In genomic region chr22:17795661-17796548, GRCh38 we compare ENCODE assay signal across 23 cellular contexts. TPM values are rescaled to one million over a fixed set of nuclear protein-coding genes. Genes with fewer than 3 reads are reported as not detected.
DNase-seq lines count a peak whose midpoint lies in the region; ATAC-seq and TF ChIP-seq lines count a peak whose summit lies in the region.
"Had no signal": no experiment of that assay in that cellular context is flagged by ENCODE, and none has a peak within 500 bp of the region (broad histone marks: within the 10 kb centered on the region; RNA-seq: fewer than 3 reads in every experiment).

No MANE protein-coding gene starts in this region.

- H3K36me3 Mint-ChIP-seq in stimulated activated naive CD8-positive, alpha-beta T cell treated with anti-CD3 and anti-CD28 coated beads, Interleukin-15, Interleukin-2, amounts not matched to agents 100 ng/mL and 50 ng/mL, for 24 hours (ENCODE audit: low read depth) = peaks cover 8% of the 10 kb centered on the region
- H3K36me3 Mint-ChIP-seq in central memory CD8-positive, alpha-beta T cell (ENCODE audit: insufficient read depth) = peaks cover 13% of the 10 kb centered on the region
- H3K36me3 Mint-ChIP-seq in naive thymus-derived CD8-positive, alpha-beta T cell = peaks cover 0 to 2% (median 0%) of the 10 kb centered on the region in 3 donors

- H3K9me3 ChIP-seq in WERI-Rb-1 (ENCODE audit: severe bottlenecking) = no peaks in the 10 kb centered on the region
- H3K9me3 ChIP-seq: gastrocnemius medialis, SJSA1, upper lobe of left lung had no signal

- ATAC-seq in stimulated activated naive CD8-positive, alpha-beta T cell treated with anti-CD3 and anti-CD28 coated beads, Interleukin-15, amount 100 ng/mL, for 72 hours = no peak
- no peak for ATAC-seq in central memory CD8-positive, alpha-beta T cell (replicated peaks; ENCODE audit: extremely low read depth, poor library complexity, severe bottlenecking)
- ATAC-seq in naive thymus-derived CD8-positive, alpha-beta T cell = no peak
- no peak for ATAC-seq in GM18909 (IDR thresholded peaks at IDR 0.05; ENCODE audit: poor library complexity, unreplicated experiment)
- ATAC-seq: gastrocnemius medialis; left colon; sciatic nerve; stimulated activated naive CD8-positive, alpha-beta T cell treated with anti-CD3 and anti-CD28 coated beads, Interleukin-15, Interleukin-2, amounts not matched to agents 100 U/mL and 50 U/mL, for 24 hours had no signal

- peak overlapping the region; percentile 88 for H3K27ac Mint-ChIP-seq in stimulated activated naive CD8-positive, alpha-beta T cell treated with anti-CD3 and anti-CD28 coated beads, Interleukin-15, Interleukin-2, amounts not matched to agents 100 ng/mL and 50 ng/mL, for 24 hours
- no peak overlapping the region for H3K27ac Mint-ChIP-seq in stimulated activated naive CD8-positive, alpha-beta T cell treated with anti-CD3 and anti-CD28 coated beads, Interleukin-15, amount 100 ng/mL, for 72 hours
- H3K27ac Mint-ChIP-seq in central memory CD8-positive, alpha-beta T cell (ENCODE audit: low read depth) = peak overlapping the region; percentile 20
- peak overlapping the region in 3 of 10 donors; percentile 47 to 69 (median 63) for H3K27ac Mint-ChIP-seq in naive thymus-derived CD8-positive, alpha-beta T cell
- H3K27ac Mint-ChIP-seq: activated T-helper 2 cell treated with anti-CD3 and anti-CD28 coated beads, Interferon-gamma antibody, Interleukin-2, Interleukin-4, amounts not matched to agents 10 μg/mL and 5 μg/mL and 100 μg/mL, durations not matched to agents 14 hours and 24 hours and 36 hours; T-helper 2 cell treated with Interferon-gamma antibody and Interleukin-4, amounts not matched to agents 5 μg/mL and 100 μg/mL, for 36 hours had no signal

- peaks cover 20% of the 10 kb centered on the region for H3K4me1 Mint-ChIP-seq in stimulated activated naive CD8-positive, alpha-beta T cell treated with anti-CD3 and anti-CD28 coated beads, Interleukin-15, Interleukin-2, amounts not matched to agents 100 ng/mL and 50 ng/mL, for 24 hours (ENCODE audit: low read depth)
- peaks cover 11% of the 10 kb centered on the region for H3K4me1 Mint-ChIP-seq in stimulated activated naive CD8-positive, alpha-beta T cell treated with anti-CD3 and anti-CD28 coated beads, Interleukin-15, amount 100 ng/mL, for 72 hours
- H3K4me1 Mint-ChIP-seq in central memory CD8-positive, alpha-beta T cell = no peaks in the 10 kb centered on the region
- peaks cover 0 to 37% (median 5%) of the 10 kb centered on the region in 4 donors for H3K4me1 Mint-ChIP-seq in naive thymus-derived CD8-positive, alpha-beta T cell

- TF ChIP-seq CTCF in GM20000 (IDR thresholded peaks at IDR 0.05; ENCODE audit: extremely low read depth, missing control alignments) (no peak), WERI-Rb-1 (IDR thresholded peaks at IDR 0.05; ENCODE audit: low read depth, low read length) (no peak)

- H3K4me3 ChIP-seq in WERI-Rb-1 (ENCODE audit: low read depth, low read length) = no peak overlapping the region
- H3K4me3 ChIP-seq: gastrocnemius medialis, PC-9, SJSA1, upper lobe of left lung had no signal

- H3K27ac ChIP-seq in WERI-Rb-1 = no peak overlapping the region
- H3K27ac ChIP-seq: gastrocnemius medialis, PC-9, SJSA1, upper lobe of left lung had no signal

- H3K36me3 ChIP-seq in WERI-Rb-1 = no peaks in the 10 kb centered on the region

- POLR2A ChIA-PET in naive thymus-derived CD8-positive, alpha-beta T cell (lab: Charles Lee) = no interaction called here

- H3K9me3 Mint-ChIP-seq in stimulated activated naive CD8-positive, alpha-beta T cell treated with anti-CD3 and anti-CD28 coated beads, Interleukin-15, Interleukin-2, amounts not matched to agents 100 ng/mL and 50 ng/mL, for 24 hours = no peaks in the 10 kb centered on the region
- H3K9me3 Mint-ChIP-seq in stimulated activated naive CD8-positive, alpha-beta T cell treated with anti-CD3 and anti-CD28 coated beads, Interleukin-15, amount 100 ng/mL, for 72 hours = no peaks in the 10 kb centered on the region
- no peaks in the 10 kb centered on the region for H3K9me3 Mint-ChIP-seq in central memory CD8-positive, alpha-beta T cell
- H3K9me3 Mint-ChIP-seq in naive thymus-derived CD8-positive, alpha-beta T cell = no peaks in the 10 kb centered on the region
- H3K9me3 Mint-ChIP-seq: activated T-helper 2 cell treated with anti-CD3 and anti-CD28 coated beads, Interferon-gamma antibody, Interleukin-2, Interleukin-4, amounts not matched to agents 10 μg/mL and 5 μg/mL and 100 μg/mL, durations not matched to agents 14 hours and 24 hours and 36 hours; CD4-positive, alpha-beta memory T cell; T-helper 2 cell treated with Interferon-gamma antibody and Interleukin-4, amounts not matched to agents 5 μg/mL and 100 μg/mL, for 36 hours had no signal

- H3K27me3 Mint-ChIP-seq in stimulated activated naive CD8-positive, alpha-beta T cell treated with anti-CD3 and anti-CD28 coated beads, Interleukin-15, Interleukin-2, amounts not matched to agents 100 ng/mL and 50 ng/mL, for 24 hours = no peaks in the 10 kb centered on the region
- no peaks in the 10 kb centered on the region for H3K27me3 Mint-ChIP-seq in stimulated activated naive CD8-positive, alpha-beta T cell treated with anti-CD3 and anti-CD28 coated beads, Interleukin-15, amount 100 ng/mL, for 72 hours
- H3K27me3 Mint-ChIP-seq in central memory CD8-positive, alpha-beta T cell = no peaks in the 10 kb centered on the region
- H3K27me3 Mint-ChIP-seq in naive thymus-derived CD8-positive, alpha-beta T cell = no peaks in the 10 kb centered on the region
- H3K27me3 Mint-ChIP-seq: CD4-positive, alpha-beta memory T cell had no signal

- no peak for DNase-seq in stimulated activated naive CD8-positive, alpha-beta T cell treated with anti-CD3 and anti-CD28 coated beads, Interleukin-15, amount 100 ng/mL, for 72 hours
- DNase-seq in GM20000 (ENCODE audit: low spot score) (peak; percentile 79), putamen (ENCODE audit: low spot score) (no peak), WERI-Rb-1 (no peak)
- DNase-seq in central memory CD8-positive, alpha-beta T cell (ENCODE audit: low spot score in 2 of 2) = no peak
- DNase-seq in naive thymus-derived CD8-positive, alpha-beta T cell = no peak
- DNase-seq: activated CD4-positive, CD25-positive, alpha-beta regulatory T cell treated with anti-CD3 and anti-CD28 coated beads, Interleukin-2, amount 50 U/mL, for 72 hours; CD4-positive, alpha-beta memory T cell; erythroblast; gastrocnemius medialis; HCEC 1CT; left colon; NCI-H1048; occipital lobe; PC-9; stimulated activated naive CD8-positive, alpha-beta T cell treated with anti-CD3 and anti-CD28 coated beads, Interleukin-15, Interleukin-2, amounts not matched to agents 100 U/mL and 50 U/mL, for 24 hours; upper lobe of left lung had no signal

- H3K27me3 ChIP-seq in WERI-Rb-1 (ENCODE audit: insufficient read depth, low read depth, severe bottlenecking) = no peaks in the 10 kb centered on the region
- H3K27me3 ChIP-seq: gastrocnemius medialis, SJSA1, upper lobe of left lung had no signal

- H3K4me3 Mint-ChIP-seq in stimulated activated naive CD8-positive, alpha-beta T cell treated with anti-CD3 and anti-CD28 coated beads, Interleukin-15, Interleukin-2, amounts not matched to agents 100 ng/mL and 50 ng/mL, for 24 hours = no peak overlapping the region
- H3K4me3 Mint-ChIP-seq in stimulated activated naive CD8-positive, alpha-beta T cell treated with anti-CD3 and anti-CD28 coated beads, Interleukin-15, amount 100 ng/mL, for 72 hours = no peak overlapping the region
- no peak overlapping the region for H3K4me3 Mint-ChIP-seq in central memory CD8-positive, alpha-beta T cell
- no peak overlapping the region for H3K4me3 Mint-ChIP-seq in naive thymus-derived CD8-positive, alpha-beta T cell
- H3K4me3 Mint-ChIP-seq: CD4-positive, alpha-beta memory T cell; T-helper 2 cell treated with Interferon-gamma antibody and Interleukin-4, amounts not matched to agents 5 μg/mL and 100 μg/mL, for 36 hours had no signal

RNA-seq across cellular contexts. Expression of gene BID, which starts 21.6 kb away (rescaled TPM):
- 10 to 100 TPM; 22.3 to 23.0 TPM for total RNA-seq in naive thymus-derived CD8-positive, alpha-beta T cell
- polyA plus RNA-seq in naive thymus-derived CD8-positive, alpha-beta T cell = 10 to 100 TPM; 67.0 to 84.1 (median 67.7) TPM

Comparison
In these comparisons a context has a peak if more than half of its experiments do, and no peak if none do; other contexts are left out.
1. H3K27ac Mint-ChIP-seq: peak in stimulated activated naive CD8-positive, alpha-beta T cell treated with anti-CD3 and anti-CD28 coated beads, Interleukin-15, Interleukin-2, amounts not matched to agents 100 ng/mL and 50 ng/mL, for 24 hours (single experiment) and central memory CD8-positive, alpha-beta T cell (single experiment); none in stimulated activated naive CD8-positive, alpha-beta T cell treated with anti-CD3 and anti-CD28 coated beads, Interleukin-15, amount 100 ng/mL, for 72 hours (0 of 2).